Comparison of ENCODE assay signal across 23 cellular contexts in genomic region chr4:87377816-87378215, GRCh38. TPM values are rescaled to one million over a fixed set of nuclear protein-coding genes. Genes with fewer than 3 reads are reported as not detected.
DNase-seq lines count a peak whose midpoint lies in the region; ATAC-seq, FAIRE-seq and TF ChIP-seq lines count a peak whose summit lies in the region.
"Had no signal": no experiment of that assay in that cellular context is flagged by ENCODE, and none has a peak within 500 bp of the region (broad histone marks: within the 10 kb centered on the region; RNA-seq: fewer than 3 reads in every experiment).

No MANE protein-coding gene starts in this region.

- POLR2A ChIA-PET in CD8-positive, alpha-beta T cell (lab: Charles Lee) = no interaction called here
- POLR2A ChIA-PET in Panc1 (lab: Charles Lee) (no interaction called here), WTC11 (lab: Charles Lee) (no interaction called here)

- H2BK12ac ChIP-seq in H9 (ENCODE audit: insufficient read length, low read depth, low read length) = no peak overlapping the region

- H4K91ac ChIP-seq in H9 (ENCODE audit: insufficient read length, low read depth, low read length) = no peak overlapping the region

- no peaks in the 10 kb centered on the region for H3K23me2 ChIP-seq in H9 (ENCODE audit: insufficient read length, low read depth, low read length, poor library complexity, severe bottlenecking)

- H2BK5ac ChIP-seq in H9 (ENCODE audit: insufficient read length, low read length) = no peak overlapping the region

- H2BK120ac ChIP-seq in H9 (ENCODE audit: low read depth, low read length, poor library complexity, severe bottlenecking) = no peak overlapping the region

- BruUV-seq in Panc1 (replicated peaks; lab: Mats Ljungman, UMichigan) = TSS peak; percentile 47

- no peak overlapping the region for H3K56ac ChIP-seq in H9 (ENCODE audit: insufficient read length, low read depth, low read length)

- no peak for TF ChIP-seq CTCF in CD8-positive, alpha-beta T cell (IDR thresholded peaks at IDR 0.05)
- TF ChIP-seq CTCF in Panc1 (IDR thresholded peaks at IDR 0.05) (no peak), WTC11 (IDR thresholded peaks at IDR 0.05) (no peak), H9 (conservative IDR thresholded peaks at IDR 0.05) (no peak)

- H3K9me3 ChIP-seq in CD8-positive, alpha-beta T cell (ENCODE audit: low read length) = no peaks in the 10 kb centered on the region
- H3K9me3 ChIP-seq in Panc1 (ENCODE audit: control insufficient read depth, insufficient read depth, low read depth, low read length) (no peaks in the 10 kb centered on the region), H9 (ENCODE audit: control insufficient read depth, low read depth, low read length) (no peaks in the 10 kb centered on the region)
- H3K9me3 ChIP-seq: BLaER1 had no signal

- no peak overlapping the region for H3K18ac ChIP-seq in H9 (ENCODE audit: insufficient read length, low read depth, low read length)

- no peak overlapping the region for H2BK20ac ChIP-seq in H9 (ENCODE audit: low read depth, low read length, poor library complexity, severe bottlenecking)

- no peak for DNase-seq in CD8-positive, alpha-beta T cell
- no peak for DNase-seq in Panc1 (ENCODE audit: low read depth, low spot score)
- no peak for DNase-seq in central memory CD8-positive, alpha-beta T cell (ENCODE audit: low spot score in 2 of 2)
- no peak for DNase-seq in WTC11 (ENCODE audit: low spot score)
- no peak for DNase-seq in H9
- no peak for DNase-seq in T-helper 9 cell
- DNase-seq in frontal cortex (ENCODE audit: low spot score in 2 of 2) = no peak
- DNase-seq: CD4-positive, alpha-beta memory T cell; IMR-90; MV-4-11; NCI-H1694; NCI-H2081; NCI-H2171; NCI-H345; NCI-H524; NCI-H774; NK-92 treated with Interleukin-12 subunit alpha and Interleukin-12 subunit beta, amount 100 ng/mL, for 24 hours; SIG-M5 had no signal

- WGBS in H9 (ENCODE audit: extremely low coverage, insufficient read length, low lambda C conversion rate) = no CpG with 5 or more reads among the region's 2 CpGs

- H3K27me3 ChIP-seq in CD8-positive, alpha-beta T cell (ENCODE audit: insufficient read depth, low read length) = no peaks in the 10 kb centered on the region
- no peaks in the 10 kb centered on the region for H3K27me3 ChIP-seq in Panc1 (ENCODE audit: control insufficient read depth, insufficient read depth, low read length)
- no peaks in the 10 kb centered on the region; the same call in 1 of the 2 replicates for H3K27me3 ChIP-seq in H9 (ENCODE audit: insufficient read depth, low read length)
- H3K27me3 ChIP-seq: BLaER1 had no signal

- no peak overlapping the region for H3K27ac ChIP-seq in CD8-positive, alpha-beta T cell (ENCODE audit: low read depth, low read length)
- H3K27ac ChIP-seq in Panc1 (ENCODE audit: low read length) = no peak overlapping the region
- no peak overlapping the region for H3K27ac ChIP-seq in H9 (ENCODE audit: insufficient read length, low read depth, low read length)
- H3K27ac ChIP-seq: BLaER1 had no signal

- H3K4me1 ChIP-seq in CD8-positive, alpha-beta T cell (ENCODE audit: insufficient read depth, low read length) = no peaks in the 10 kb centered on the region
- H3K4me1 ChIP-seq in Panc1 (ENCODE audit: control insufficient read depth, insufficient read depth, low read length) (no peaks in the 10 kb centered on the region), H9 (ENCODE audit: insufficient read depth, low read length) (no peaks in the 10 kb centered on the region)
- H3K4me1 ChIP-seq: BLaER1 had no signal

- peak overlapping the region; percentile 18 for H3K27ac Mint-ChIP-seq in CD8-positive, alpha-beta T cell
- H3K27ac Mint-ChIP-seq in central memory CD8-positive, alpha-beta T cell (ENCODE audit: low read depth) = peak overlapping the region; percentile 38
- H3K27ac Mint-ChIP-seq in WTC11 (no peak overlapping the region), H9 (no peak overlapping the region)

- H2BK15ac ChIP-seq in H9 (ENCODE audit: low read depth, low read length) = no peak overlapping the region

- no peak overlapping the region for H3T11ph ChIP-seq in H9 (ENCODE audit: low read length)

- no peaks in the 10 kb centered on the region for H3K27me3 Mint-ChIP-seq in CD8-positive, alpha-beta T cell (ENCODE audit: low read depth)
- H3K27me3 Mint-ChIP-seq in central memory CD8-positive, alpha-beta T cell = no peaks in the 10 kb centered on the region
- H3K27me3 Mint-ChIP-seq in WTC11 (ENCODE audit: low read depth) = no peaks in the 10 kb centered on the region
- no peaks in the 10 kb centered on the region for H3K27me3 Mint-ChIP-seq in H9 (ENCODE audit: low read depth)
- H3K27me3 Mint-ChIP-seq: CD4-positive, alpha-beta memory T cell had no signal

- CTCF ChIA-PET in CD8-positive, alpha-beta T cell (lab: Charles Lee) = interaction anchor here (0.6 to 6.0 kb wide), 6 partner anchors 11 to 380 kb away, joined by 3 to 120 read pairs (median 10); no protein-coding TSS in a partner anchor
- CTCF ChIA-PET in Panc1 (lab: Charles Lee) = no interaction called here
- CTCF ChIA-PET in WTC11 (lab: Charles Lee) = no interaction called here

- H3K4me3 Mint-ChIP-seq in CD8-positive, alpha-beta T cell = no peak overlapping the region
- H3K4me3 Mint-ChIP-seq in central memory CD8-positive, alpha-beta T cell = no peak overlapping the region
- H3K4me3 Mint-ChIP-seq in WTC11 = no peak overlapping the region
- H3K4me3 Mint-ChIP-seq in H9 = no peak overlapping the region
- H3K4me3 Mint-ChIP-seq: CD4-positive, alpha-beta memory T cell had no signal

- H3K4me2 ChIP-seq in H9 (ENCODE audit: insufficient read depth, insufficient read length, low read length) = no peak overlapping the region
- H3K4me2 ChIP-seq: BLaER1 had no signal

- H3K4me1 Mint-ChIP-seq in CD8-positive, alpha-beta T cell (ENCODE audit: low read depth) = peaks cover 8% of the 10 kb centered on the region
- peaks cover 2% of the 10 kb centered on the region for H3K4me1 Mint-ChIP-seq in central memory CD8-positive, alpha-beta T cell
- no peaks in the 10 kb centered on the region for H3K4me1 Mint-ChIP-seq in WTC11
- no peaks in the 10 kb centered on the region for H3K4me1 Mint-ChIP-seq in H9

- no peak overlapping the region for H4K5ac ChIP-seq in H9 (ENCODE audit: insufficient read length, low read depth, low read length)

- peaks cover 11% of the 10 kb centered on the region for H3K36me3 ChIP-seq in CD8-positive, alpha-beta T cell (ENCODE audit: insufficient read depth, low read length)
- peaks cover 2% of the 10 kb centered on the region for H3K36me3 ChIP-seq in Panc1 (ENCODE audit: control insufficient read depth, insufficient read depth, low read length)

- peak; percentile 38 for ATAC-seq in CD8-positive, alpha-beta T cell
- ATAC-seq in GM18511 (IDR thresholded peaks at IDR 0.05; ENCODE audit: unreplicated experiment) (peak; percentile 60), Panc1 (no peak), WTC11 (no peak)
- no peak for ATAC-seq in central memory CD8-positive, alpha-beta T cell (replicated peaks; ENCODE audit: extremely low read depth, poor library complexity, severe bottlenecking)
- ATAC-seq: SK-N-SH treated with all-trans-retinoic acid at 6 μM for 48 hours had no signal

- H3K4me3 ChIP-seq in CD8-positive, alpha-beta T cell (ENCODE audit: low read depth, low read length) = no peak overlapping the region
- H3K4me3 ChIP-seq in Panc1 (ENCODE audit: low read depth in 2 of 2, low read length in 2 of 2) = no peak overlapping the region
- H3K4me3 ChIP-seq: BLaER1 had no signal

- no peak overlapping the region for H4K8ac ChIP-seq in H9 (replicated peaks; ENCODE audit: insufficient read length, low read depth, low read length)

- H3K36me3 Mint-ChIP-seq in CD8-positive, alpha-beta T cell = peaks cover 40% of the 10 kb centered on the region
- peaks cover 32% of the 10 kb centered on the region for H3K36me3 Mint-ChIP-seq in central memory CD8-positive, alpha-beta T cell (ENCODE audit: insufficient read depth)
- peaks cover 12% of the 10 kb centered on the region for H3K36me3 Mint-ChIP-seq in WTC11
- peaks cover 8 to 14% (median 9%) of the 10 kb centered on the region in 3 experiments; a peak in 6 of 7 replicates for H3K36me3 Mint-ChIP-seq in H9 (ENCODE audit: insufficient read depth in 1 of 3, low read depth in 3 of 3)

- H3K9ac ChIP-seq in H9 (ENCODE audit: extremely low read depth, insufficient read length, low read length) = no peak overlapping the region
- H3K9ac ChIP-seq: BLaER1 had no signal

- H3K79me2 ChIP-seq in H9 (ENCODE audit: insufficient read depth, low read length) = no peaks in the 10 kb centered on the region

- H2AFZ ChIP-seq in H9 (ENCODE audit: low read length) = no peak overlapping the region

- no peaks in the 10 kb centered on the region for H3K79me1 ChIP-seq in H9 (ENCODE audit: insufficient read depth, low read depth, low read length, poor library complexity, severe bottlenecking)

- no peak overlapping the region for H2AK5ac ChIP-seq in H9 (ENCODE audit: insufficient read length, low read length)

- H3K9me3 Mint-ChIP-seq in CD8-positive, alpha-beta T cell = no peaks in the 10 kb centered on the region
- H3K9me3 Mint-ChIP-seq in central memory CD8-positive, alpha-beta T cell = no peaks in the 10 kb centered on the region
- H3K9me3 Mint-ChIP-seq in WTC11 (no peaks in the 10 kb centered on the region), H9 (no peaks in the 10 kb centered on the region)
- H3K9me3 Mint-ChIP-seq: CD4-positive, alpha-beta memory T cell had no signal

- no peak overlapping the region for H3K14ac ChIP-seq in H9 (ENCODE audit: insufficient read depth, low read length)

- in situ Hi-C loops in Panc1 (cut with HindIII; ENCODE audit: low pct_unique_long_range_greater_than_20kb, low sequenced_read_pairs) = no loop called here

- H4K20me1 ChIP-seq in H9 (ENCODE audit: control insufficient read depth, insufficient read depth, insufficient read length) = no peaks in the 10 kb centered on the region

- no peak overlapping the region for H3K4ac ChIP-seq in H9 (ENCODE audit: low read depth, low read length)

- no peak overlapping the region for H3K23ac ChIP-seq in H9 (ENCODE audit: insufficient read length, low read depth, low read length)

- intact Hi-C loops in CD8-positive, alpha-beta T cell (cut with DNase I, micrococcal nuclease) = loop anchor here (2.0 to 10.0 kb wide), 4 partner anchors 13 to 837 kb away; partner anchors contain the start of genes HSD17B11 (in 1 of the 2) and NUDT9 (in 1 of the 2)
- intact Hi-C loops in Panc1 (cut with micrococcal nuclease; ENCODE audit: unreplicated experiment) = loop anchor here (5.0 kb wide), 1 partner anchor 89 kb away; no protein-coding TSS in a partner anchor

- FAIRE-seq in frontal cortex (lab: Jason Lieb, UNC) = no peak
- FAIRE-seq: HTR-8/SVneo had no signal

RNA-seq across cellular contexts. Expression of gene HSD17B11, which starts 13.2 kb away (rescaled TPM):
- total RNA-seq in CD8-positive, alpha-beta T cell = 10 to 100 TPM; 38.8 to 42.4 TPM
- 34.9 TPM for total RNA-seq in Panc1 (2021; ENCODE audit: unreplicated experiment)
- polyA plus RNA-seq in Panc1 (2012; ENCODE audit: insufficient read length) = 34.4 TPM
- 14.0 to 16.4 TPM (median 14.8 TPM) in 3 replicates for total RNA-seq in WTC11 (2021)
- total RNA-seq in H9 (2021) = 7.9 and 8.8 TPM in 2 replicates
- 52.6 TPM for total RNA-seq in frontal cortex

RNA-seq across cellular contexts. Expression of gene NUDT9, which starts 44.6 kb away (rescaled TPM):
- total RNA-seq in CD8-positive, alpha-beta T cell = 1 to 10 TPM; 4.9 to 6.4 TPM
- total RNA-seq in Panc1 (2021; ENCODE audit: unreplicated experiment) = 21.7 TPM
- polyA plus RNA-seq in Panc1 (2012; ENCODE audit: insufficient read length) = 22.7 TPM
- 25.4 to 33.3 TPM (median 27.2 TPM) in 3 replicates for total RNA-seq in WTC11 (2021)
- total RNA-seq in H9 (2021) = 27.6 and 28.5 TPM in 2 replicates
- total RNA-seq in frontal cortex = 20.8 TPM

RNA-seq across cellular contexts. Expression of gene HSD17B13, which starts 55.1 kb away (rescaled TPM):
- total RNA-seq in CD8-positive, alpha-beta T cell = under 1 TPM; 0.22 to 0.27 TPM
- total RNA-seq in Panc1 (2021; ENCODE audit: unreplicated experiment) (0.13 TPM), WTC11 (2021) (0.07 to 0.25 TPM in 2 of 3 replicates, not detected in the other), H9 (2021) (not detected in 2 replicates), frontal cortex (0.41 TPM)
- polyA plus RNA-seq in Panc1 (2012; ENCODE audit: insufficient read length) = not detected
- total RNA-seq: Daoy, IMR-90 had no signal
- polyA plus RNA-seq: IMR-90 had no signal

Comparison
In these comparisons a context has a peak if more than half of its experiments do, and no peak if none do; other contexts are left out.
1. ATAC-seq: peak in CD8-positive, alpha-beta T cell (single experiment) and GM18511 (single experiment); none in Panc1 (single experiment), central memory CD8-positive, alpha-beta T cell (single experiment) and WTC11 (single experiment).
2. H3K27ac Mint-ChIP-seq: peak in CD8-positive, alpha-beta T cell (single experiment) and central memory CD8-positive, alpha-beta T cell (single experiment); none in WTC11 (single experiment) and H9 (0 of 3).